10 cellular contexts compared by ENCODE assay signal in genomic region chr17:7587831-7588230, GRCh38. TPM values are rescaled to one million over a fixed set of nuclear protein-coding genes. Genes with fewer than 3 reads are reported as not detected.
A peak's percentile ranks its signal among the peaks of the same experiment; 100 is the strongest.
DNase-seq lines count a peak whose midpoint lies in the region; TF ChIP-seq lines count a peak whose summit lies in the region.
"Had no signal": no experiment of that assay in that cellular context is flagged by ENCODE, and none has a peak within 500 bp of the region (broad histone marks: within the 10 kb centered on the region; RNA-seq: fewer than 3 reads in every experiment).

No MANE protein-coding gene starts in this region.

- DNase-seq in CD14-positive monocyte (ENCODE audit: low spot score) (peak; percentile 69), LHCN-M2 (ENCODE audit: low read depth) (peak; percentile 61), neural crest cell (ENCODE audit: low read depth, low spot score) (no peak), globus pallidus (ENCODE audit: low spot score) (no peak), WERI-Rb-1 (no peak), head of caudate nucleus (no peak)
- no peak for DNase-seq in activated naive CD4-positive, alpha-beta T cell (lab: John Stamatoyannopoulos, UW)
- DNase-seq: NCI-H2227 treated with DMSO at 0.1 percent for 48 hours, T-cell had no signal

- TF ChIP-seq CTCF in CD14-positive monocyte (IDR thresholded peaks at IDR 0.05) (no peak), neural crest cell (conservative IDR thresholded peaks at IDR 0.05) (no peak), WERI-Rb-1 (IDR thresholded peaks at IDR 0.05; ENCODE audit: low read depth, low read length) (no peak)

- no peak overlapping the region for H3K27ac ChIP-seq in WERI-Rb-1

- no peaks in the 10 kb centered on the region for H3K27me3 ChIP-seq in WERI-Rb-1 (ENCODE audit: insufficient read depth, low read depth, severe bottlenecking)

- H3K9me3 Mint-ChIP-seq in CD14-positive monocyte, result peaks cover 0 to 4% (median 0%) of the 10 kb centered on the region in 7 donors
- H3K9me3 Mint-ChIP-seq in dendritic cell treated with granulocyte-macrophage colony-stimulating factor and Interleukin-4, amounts not matched to agents 40 ng/mL and 50 ng/mL, for 4 days, result no peaks in the 10 kb centered on the region
- H3K9me3 Mint-ChIP-seq in neural crest cell, result no peaks in the 10 kb centered on the region
- H3K9me3 Mint-ChIP-seq: T-cell had no signal

- H3K4me3 Mint-ChIP-seq in CD14-positive monocyte, result peak overlapping the region; percentile 32 to 52
- peak overlapping the region; percentile 57 for H3K4me3 Mint-ChIP-seq in dendritic cell treated with granulocyte-macrophage colony-stimulating factor and Interleukin-4, amounts not matched to agents 40 ng/mL and 50 ng/mL, for 4 days
- H3K4me3 Mint-ChIP-seq in neural crest cell, result peak overlapping the region; percentile 73
- H3K4me3 Mint-ChIP-seq: T-cell had no signal

- H3K4me1 Mint-ChIP-seq in CD14-positive monocyte (peaks cover 40% of the 10 kb centered on the region), neural crest cell (peaks cover 25% of the 10 kb centered on the region)
- peaks cover 60% of the 10 kb centered on the region for H3K4me1 Mint-ChIP-seq in dendritic cell treated with granulocyte-macrophage colony-stimulating factor and Interleukin-4, amounts not matched to agents 40 ng/mL and 50 ng/mL, for 4 days (ENCODE audit: low read depth)

- H3K9me3 ChIP-seq in WERI-Rb-1 (ENCODE audit: severe bottlenecking), result peaks cover 3% of the 10 kb centered on the region

- H3K27ac Mint-ChIP-seq in CD14-positive monocyte, result peak overlapping the region; percentile 70 to 91 (median 86)
- peak overlapping the region; percentile 92 for H3K27ac Mint-ChIP-seq in dendritic cell treated with granulocyte-macrophage colony-stimulating factor and Interleukin-4, amounts not matched to agents 40 ng/mL and 50 ng/mL, for 4 days
- peak overlapping the region; percentile 43 for H3K27ac Mint-ChIP-seq in neural crest cell (ENCODE audit: unreplicated experiment)
- H3K27ac Mint-ChIP-seq: T-cell had no signal

- peaks cover 44% of the 10 kb centered on the region for H3K36me3 ChIP-seq in WERI-Rb-1

- peaks cover 45 to 60% of the 10 kb centered on the region in 2 donors for H3K36me3 Mint-ChIP-seq in CD14-positive monocyte
- peaks cover 95% of the 10 kb centered on the region for H3K36me3 Mint-ChIP-seq in dendritic cell treated with granulocyte-macrophage colony-stimulating factor and Interleukin-4, amounts not matched to agents 40 ng/mL and 50 ng/mL, for 4 days (ENCODE audit: low read depth)
- peaks cover 10% of the 10 kb centered on the region for H3K36me3 Mint-ChIP-seq in neural crest cell (ENCODE audit: low read depth)

- intact Hi-C loops in CD14-positive monocyte (cut with micrococcal nuclease) (loop anchor here (2.0 to 5.0 kb wide), 3 partner anchors 15 to 86 kb away; no protein-coding TSS in a partner anchor), head of caudate nucleus (cut with DNase I) (loop anchor here (10.0 kb wide), 1 partner anchor 97 kb away; the partner anchor contains the start of genes TP53 and WRAP53)
- intact Hi-C loops in dendritic cell treated with granulocyte-macrophage colony-stimulating factor and Interleukin-4, amounts not matched to agents 40 ng/mL and 50 ng/mL, for 4 days (cut with micrococcal nuclease), result loop anchor here (2.0 kb wide), 1 partner anchor 73 kb away; no protein-coding TSS in a partner anchor

- H3K4me3 ChIP-seq in WERI-Rb-1 (ENCODE audit: low read depth, low read length), result no peak overlapping the region

- H3K27me3 Mint-ChIP-seq in CD14-positive monocyte (ENCODE audit: low read depth in 3 of 3), result peaks cover 0 to 2% (median 2%) of the 10 kb centered on the region in 3 donors
- no peaks in the 10 kb centered on the region for H3K27me3 Mint-ChIP-seq in dendritic cell treated with granulocyte-macrophage colony-stimulating factor and Interleukin-4, amounts not matched to agents 40 ng/mL and 50 ng/mL, for 4 days
- H3K27me3 Mint-ChIP-seq in neural crest cell (ENCODE audit: low read depth), result peaks cover 10% of the 10 kb centered on the region
- H3K27me3 Mint-ChIP-seq: T-cell had no signal

RNA-seq across cellular contexts. Expression of gene SOX15, which starts 2.1 kb away (rescaled TPM):
- 1 to 10 TPM in 1 of 2 donors, under 1 TPM in 1; 0.86 to 1.2 TPM for polyA plus RNA-seq in CD14-positive monocyte
- total RNA-seq in LHCN-M2 (2014; rRNA removed) (0.96 and 2.0 TPM in 2 replicates), neural crest cell (0.65 and 0.84 TPM in 2 replicates)
- 2.0 TPM for polyA plus RNA-seq in LHCN-M2 (2012)

RNA-seq across cellular contexts. Expression of gene MPDU1, which starts 4.2 kb away (rescaled TPM):
- polyA plus RNA-seq in CD14-positive monocyte, result 100 to 1,000 TPM; 103 to 107 TPM
- 371 and 379 TPM in 2 replicates for total RNA-seq in LHCN-M2 (2014; rRNA removed)
- 124 TPM for polyA plus RNA-seq in LHCN-M2 (2012)
- 74.4 and 83.7 TPM in 2 replicates for total RNA-seq in neural crest cell

RNA-seq across cellular contexts. Expression of gene CD68, which starts 8.4 kb away (rescaled TPM):
- 100 to 1,000 TPM; 642 to 884 TPM for polyA plus RNA-seq in CD14-positive monocyte
- total RNA-seq in LHCN-M2 (2014; rRNA removed), result 48.2 and 56.4 TPM in 2 replicates
- 68.0 TPM for polyA plus RNA-seq in LHCN-M2 (2012)
- total RNA-seq in neural crest cell, result 0.49 and 1.6 TPM in 2 replicates

RNA-seq across cellular contexts. Expression of gene SENP3, which starts 26.1 kb away (rescaled TPM):
- 1 to 10 TPM; 2.9 to 5.6 TPM for polyA plus RNA-seq in CD14-positive monocyte
- total RNA-seq in LHCN-M2 (2014; rRNA removed), result 108 and 131 TPM in 2 replicates
- polyA plus RNA-seq in LHCN-M2 (2012), result 52.4 TPM
- total RNA-seq in neural crest cell, result 83.7 and 85.7 TPM in 2 replicates

RNA-seq across cellular contexts. Expression of gene FXR2, which starts 26.9 kb away (rescaled TPM):
- polyA plus RNA-seq in CD14-positive monocyte, result 1 to 10 TPM; 6.2 to 9.2 TPM
- total RNA-seq in LHCN-M2 (2014; rRNA removed) (49.4 and 51.8 TPM in 2 replicates), neural crest cell (51.9 and 53.8 TPM in 2 replicates)
- polyA plus RNA-seq in LHCN-M2 (2012), result 30.5 TPM

Comparison
In these comparisons a context has a peak if more than half of its experiments do, and no peak if none do; other contexts are left out.
1. DNase-seq: peak in CD14-positive monocyte (single experiment) and LHCN-M2 (single experiment); none in neural crest cell (single experiment), globus pallidus (single experiment), activated naive CD4-positive, alpha-beta T cell (0 of 4), WERI-Rb-1 (single experiment) and head of caudate nucleus (0 of 42).
2. RNA of gene CD68, which starts 8.4 kb away (total RNA-seq): 48.2 to 56.4 TPM in LHCN-M2; 0.49 to 1.6 TPM in neural crest cell; every median in the first group is over 10 times any median in the second.
3. Peak in every context shown above with its lines, with median percentiles within 50 percentile points of each other: H3K27ac Mint-ChIP-seq and H3K4me3 Mint-ChIP-seq.